ENCODE assay signal across 12 cellular contexts in genomic region chr5:131375351-131375750, GRCh38.
A peak's percentile ranks its signal among the peaks of the same experiment; 100 is the strongest.
DNase-seq lines count a peak whose midpoint lies in the region; ATAC-seq, FAIRE-seq and TF ChIP-seq lines count a peak whose summit lies in the region.
"Had no signal": no experiment of that assay in that cellular context is flagged by ENCODE, and none has a peak within 500 bp of the region (broad histone marks: within the 10 kb centered on the region; RNA-seq: fewer than 3 reads in every experiment).

No MANE protein-coding gene starts in this region.

- H2AFZ ChIP-seq in SU-DHL-6 (ENCODE audit: low read depth, low read length, severe bottlenecking), result no peak overlapping the region

- H3K36me3 ChIP-seq in SU-DHL-6 (ENCODE audit: low read length) (no peaks in the 10 kb centered on the region), mucosa of rectum (ENCODE audit: control insufficient read depth in 2 of 2, insufficient read depth in 2 of 2, low read length in 2 of 2) (peaks cover 0 to 2% of the 10 kb centered on the region in 2 donors)
- H3K36me3 ChIP-seq: gastroesophageal sphincter had no signal

- peak overlapping the region; percentile 51 for H3K4me2 ChIP-seq in SU-DHL-6 (ENCODE audit: low read depth, low read length, poor library complexity, severe bottlenecking)

- H3K27me3 ChIP-seq in SU-DHL-6 (ENCODE audit: low read length) (no peaks in the 10 kb centered on the region), mucosa of rectum (ENCODE audit: control insufficient read depth in 2 of 2, insufficient read depth in 2 of 2, low read length in 2 of 2) (no peaks in the 10 kb centered on the region)
- H3K27me3 ChIP-seq: gastroesophageal sphincter had no signal

- no peak for TF ChIP-seq CTCF in SU-DHL-6 (IDR thresholded peaks at IDR 0.05; ENCODE audit: insufficient read depth, low read length, poor library complexity, severe bottlenecking)

- ATAC-seq in GM21576 (IDR thresholded peaks at IDR 0.05; ENCODE audit: unreplicated experiment), result peak; percentile 29
- ATAC-seq in GM21526 (IDR thresholded peaks at IDR 0.05; ENCODE audit: low FRiP score, unreplicated experiment), result no peak
- ATAC-seq: gastroesophageal sphincter had no signal

- peaks cover 54% of the 10 kb centered on the region for H3F3A ChIP-seq in SU-DHL-6 (ENCODE audit: insufficient read depth)

- H4K20me1 ChIP-seq in SU-DHL-6 (ENCODE audit: low read depth, low read length), result no peaks in the 10 kb centered on the region

- no peak for DNase-seq in GM18507 (ENCODE audit: extremely low spot score, insufficient read length, low read depth)
- no peak for DNase-seq in globus pallidus (ENCODE audit: low spot score)
- no peak for DNase-seq in NCI-H82 treated with DMSO at 0.1 percent for 48 hours (lab: John Stamatoyannopoulos, UW; ENCODE audit: unreplicated experiment)
- no peak for DNase-seq in HPDE6-E6E7 (ENCODE audit: extremely low spot score)
- DNase-seq: stimulated activated CD8-positive, alpha-beta memory T cell treated with anti-CD3 and anti-CD28 coated beads, Interleukin-4, amount 100 ng/mL, for 48 hours had no signal

- H3K27ac ChIP-seq in SU-DHL-6 (ENCODE audit: low read depth, low read length), result peak overlapping the region; percentile 77
- H3K27ac ChIP-seq in mucosa of rectum (ENCODE audit: low read depth in 2 of 2, low read length in 2 of 2), result peak overlapping the region; percentile 19 to 43
- H3K27ac ChIP-seq: gastroesophageal sphincter had no signal

- no peak overlapping the region for H3K4me3 ChIP-seq in SU-DHL-6 (ENCODE audit: insufficient read depth, low read length, poor library complexity, severe bottlenecking)
- H3K4me3 ChIP-seq in mucosa of rectum (ENCODE audit: low read length in 2 of 2), result no peak overlapping the region
- H3K4me3 ChIP-seq: gastroesophageal sphincter, lung had no signal

- H3K79me2 ChIP-seq in SU-DHL-6 (ENCODE audit: insufficient read depth, low read length), result peaks cover 91% of the 10 kb centered on the region

- peak; percentile 24 for FAIRE-seq in GM18507 (lab: Jason Lieb, UNC)
- FAIRE-seq: colon had no signal

- H3K9ac ChIP-seq in SU-DHL-6 (ENCODE audit: low read length), result no peak overlapping the region
- no peak overlapping the region for H3K9ac ChIP-seq in mucosa of rectum (ENCODE audit: low read depth in 1 of 2, low read length in 2 of 2)

- peaks cover 4 to 13% of the 10 kb centered on the region in 2 donors for H3K4me1 ChIP-seq in mucosa of rectum (ENCODE audit: control insufficient read depth in 2 of 2, insufficient read depth in 2 of 2, low read length in 2 of 2)

- H3K9me3 ChIP-seq in SU-DHL-6 (ENCODE audit: insufficient read depth, low read length) (no peaks in the 10 kb centered on the region), mucosa of rectum (ENCODE audit: control insufficient read depth in 2 of 2, low read length in 2 of 2) (no peaks in the 10 kb centered on the region)
- H3K9me3 ChIP-seq: gastroesophageal sphincter had no signal

- no peaks in the 10 kb centered on the region for H3K9me2 ChIP-seq in SU-DHL-6 (replicated peaks; ENCODE audit: insufficient read depth, low read length)
